In genomic region chr19:30788105-30788765, GRCh38 we compare ENCODE assay signal across 20 cellular contexts.
DNase-seq lines count a peak whose midpoint lies in the region; ATAC-seq, FAIRE-seq and TF ChIP-seq lines count a peak whose summit lies in the region.
"Had no signal": no experiment of that assay in that cellular context is flagged by ENCODE, and none has a peak within 500 bp of the region (broad histone marks: within the 10 kb centered on the region; RNA-seq: fewer than 3 reads in every experiment).

No MANE protein-coding gene starts in this region.

- no peak overlapping the region for H3K4me3 Mint-ChIP-seq in neural progenitor cell
- H3K4me3 Mint-ChIP-seq: CD4-positive, alpha-beta T cell; H9; IgD-negative memory B cell had no signal

- H3K4me1 Mint-ChIP-seq in neural progenitor cell, result no peaks in the 10 kb centered on the region
- H3K4me1 Mint-ChIP-seq: H9, IgD-negative memory B cell had no signal

- H3K4me3 ChIP-seq in bronchial epithelial cell (ENCODE audit: low read depth, low read length), result no peak overlapping the region
- no peak overlapping the region for H3K4me3 ChIP-seq in neural progenitor cell
- H3K4me3 ChIP-seq: BLaER1 treated with 17β-estradiol and CSF1 and Interleukin-3, amounts not matched to agents 10 nM and 100 nM had no signal

- peaks cover 8% of the 10 kb centered on the region for H3K27me3 Mint-ChIP-seq in neural progenitor cell (ENCODE audit: insufficient read depth, low read depth)
- H3K27me3 Mint-ChIP-seq: IgD-negative memory B cell had no signal

- H3K36me3 ChIP-seq in bronchial epithelial cell (ENCODE audit: control insufficient read depth, insufficient read depth, low read length), result no peaks in the 10 kb centered on the region
- no peaks in the 10 kb centered on the region for H3K36me3 ChIP-seq in neural progenitor cell
- H3K36me3 ChIP-seq: BLaER1 treated with 17β-estradiol and CSF1 and Interleukin-3, amounts not matched to agents 10 nM and 100 nM had no signal

- H3K79me2 ChIP-seq in neural progenitor cell (ENCODE audit: low read depth), result no peaks in the 10 kb centered on the region

- H3K27ac ChIP-seq in neural progenitor cell, result no peak overlapping the region
- H3K27ac ChIP-seq: BLaER1 treated with 17β-estradiol and CSF1 and Interleukin-3, amounts not matched to agents 10 nM and 100 nM; KMS-11 had no signal

- TF ChIP-seq CTCF in bronchial epithelial cell (IDR thresholded peaks at IDR 0.05; ENCODE audit: insufficient read depth, low read length, severe bottlenecking) (no peak), neural progenitor cell (IDR thresholded peaks at IDR 0.05) (no peak)

- DNase-seq in activated CD8-positive, alpha-beta memory T cell treated with anti-CD3 and anti-CD28 coated beads, Interleukin-2, amount 50 U/mL, for 48 hours, result peak; percentile 20
- DNase-seq in activated CD8-positive, alpha-beta memory T cell treated with anti-CD3 and anti-CD28 coated beads for 24 hours, result no peak
- DNase-seq in bronchial epithelial cell (ENCODE audit: low read depth) (no peak), neural progenitor cell (ENCODE audit: low spot score) (peak; percentile 0), cortex of kidney (lab: John Stamatoyannopoulos, UW) (no peak), islet precursor cell (no peak)
- DNase-seq: AML-193; CD4-positive, alpha-beta T cell; H9; MM.1S; NCI-H2029; NCI-H446; NCI-H524 treated with DMSO at 0.1 percent for 48 hours; NCI-H774; PC-3 had no signal

- H3K4me1 ChIP-seq in neural progenitor cell, result no peaks in the 10 kb centered on the region

- peak; percentile 18 for FAIRE-seq in bronchial epithelial cell (lab: Jason Lieb, UNC)
- FAIRE-seq: D721Med had no signal

- H3K9ac ChIP-seq in neural progenitor cell, result no peak overlapping the region
- H3K9ac ChIP-seq: BLaER1 treated with 17β-estradiol and CSF1 and Interleukin-3, amounts not matched to agents 10 nM and 100 nM; KMS-11 had no signal

- ATAC-seq in HG02840 (IDR thresholded peaks at IDR 0.05; ENCODE audit: low FRiP score, unreplicated experiment), result no peak
- ATAC-seq: PC-3 had no signal

- no peaks in the 10 kb centered on the region for H3K9me3 ChIP-seq in neural progenitor cell (ENCODE audit: low read depth)

- no peaks in the 10 kb centered on the region for H3K36me3 Mint-ChIP-seq in neural progenitor cell
- H3K36me3 Mint-ChIP-seq: IgD-negative memory B cell had no signal

- no peaks in the 10 kb centered on the region for H4K20me1 ChIP-seq in neural progenitor cell (ENCODE audit: low read depth)
- H4K20me1 ChIP-seq: BLaER1 treated with 17β-estradiol and CSF1 and Interleukin-3, amounts not matched to agents 10 nM and 100 nM had no signal

- no peak overlapping the region for H3K27ac Mint-ChIP-seq in neural progenitor cell
- H3K27ac Mint-ChIP-seq: CD4-positive, alpha-beta T cell; H9; IgD-negative memory B cell had no signal

- no peak overlapping the region for H3K4me2 ChIP-seq in neural progenitor cell
- H3K4me2 ChIP-seq: KMS-11 had no signal

- no peak overlapping the region for H2AFZ ChIP-seq in neural progenitor cell (replicated peaks)

- peaks cover 4% of the 10 kb centered on the region for H3K9me3 Mint-ChIP-seq in neural progenitor cell
- H3K9me3 Mint-ChIP-seq: CD4-positive, alpha-beta T cell had no signal

- H3F3A ChIP-seq in neural progenitor cell (ENCODE audit: low read depth), result no peaks in the 10 kb centered on the region

- H3K27me3 ChIP-seq in bronchial epithelial cell (ENCODE audit: control insufficient read depth, insufficient read depth, low read length), result no peaks in the 10 kb centered on the region
- H3K27me3 ChIP-seq in neural progenitor cell, result no peaks in the 10 kb centered on the region
- H3K27me3 ChIP-seq: BLaER1 treated with 17β-estradiol and CSF1 and Interleukin-3, amounts not matched to agents 10 nM and 100 nM had no signal

Comparison
In these comparisons a context has a peak if more than half of its experiments do, and no peak if none do; other contexts are left out.
1. DNase-seq: peak in activated CD8-positive, alpha-beta memory T cell treated with anti-CD3 and anti-CD28 coated beads, Interleukin-2, amount 50 U/mL, for 48 hours (single experiment) and neural progenitor cell (single experiment); none in activated CD8-positive, alpha-beta memory T cell treated with anti-CD3 and anti-CD28 coated beads for 24 hours (single experiment), bronchial epithelial cell (single experiment), cortex of kidney (single experiment) and islet precursor cell (single experiment).